26 cellular contexts compared by ENCODE assay signal in the genomic region with DNA sequence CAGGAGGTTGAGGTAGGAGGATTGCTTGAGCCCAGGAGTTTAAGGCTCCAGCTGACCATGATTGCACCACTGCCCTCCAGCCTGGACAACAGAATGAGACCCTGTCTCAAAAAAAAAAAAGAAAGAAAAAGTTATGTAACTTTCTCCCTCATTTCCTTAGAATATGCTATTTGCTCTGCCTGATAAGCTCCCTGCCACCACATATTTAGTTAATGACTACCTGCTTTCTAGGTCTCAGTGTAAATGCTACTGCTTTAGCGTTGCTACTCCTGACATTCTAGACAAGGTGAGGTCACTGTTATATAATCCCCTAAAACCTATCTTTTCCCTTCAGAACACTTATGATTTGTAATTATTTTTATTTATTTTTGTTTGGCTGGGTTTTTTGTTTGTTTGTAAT.
"Had no signal": no experiment of that assay in that cellular context is flagged by ENCODE, and none has a peak within 500 bp of the region (broad histone marks: within the 10 kb centered on the region; RNA-seq: fewer than 3 reads in every experiment).

No MANE protein-coding gene starts in this region.

- H3K27me3 ChIP-seq: breast epithelium, SJCRH30 had no signal

- ATAC-seq: activated CD4-positive, CD25-positive, alpha-beta regulatory T cell treated with anti-CD3 and anti-CD28 coated beads, Interleukin-2, amount 50 U/mL, for 24 hours; activated T-helper 17 cell treated with anti-CD3 and anti-CD28 coated beads, Interleukin-2, amount 50 U/mL, for 72 hours; Panc1; Right ventricle myocardium inferior had no signal

- DNase-seq: activated CD4-positive, alpha-beta memory T cell treated with anti-CD3 and anti-CD28 coated beads for 36 hours; activated CD4-positive, alpha-beta T cell treated with anti-CD3 and anti-CD28 coated beads, Interleukin-2, amount 10 ng/mL, durations not matched to agents 24 days and 14 days; activated CD8-positive, alpha-beta memory T cell treated with anti-CD3 and anti-CD28 coated beads for 24 hours; activated gamma-delta T cell; activated naive CD4-positive, alpha-beta T cell treated with anti-CD3 and anti-CD28 coated beads for 36 hours; activated T-cell treated with anti-CD3 and anti-CD28 coated beads for 4 hours; activated T-cell treated with anti-CD3 and anti-CD28 coated beads, Interleukin-2, amount 50 U/mL, for 48 hours; caudate nucleus; MM.1S; NCI-H1105; NCI-H1436; NCI-H1694 treated with DMSO at 0.1 percent for 48 hours; NCI-H2029 treated with DMSO at 0.1 percent for 48 hours; NCI-H510A treated with DMSO at 0.1 percent for 48 hours; NCI-H69; NK-92 treated with Interleukin-12 subunit alpha and Interleukin-12 subunit beta, amount 100 ng/mL, for 24 hours; OCI-M1; RPMI8226; SJCRH30; SK-N-SH had no signal

- H3K4me3 Mint-ChIP-seq: activated CD4-positive, alpha-beta memory T cell treated with anti-CD3 and anti-CD28 coated beads for 36 hours; activated CD4-positive, alpha-beta T cell treated with anti-CD3 and anti-CD28 coated beads, Interleukin-2, amount 10 ng/mL, durations not matched to agents 24 days and 14 days; activated naive CD4-positive, alpha-beta T cell treated with anti-CD3 and anti-CD28 coated beads for 36 hours; activated naive CD8-positive, alpha-beta T cell; activated T-helper 17 cell treated with anti-CD3 and anti-CD28 coated beads, Interleukin-2, amount 50 U/mL, for 72 hours had no signal

- H3K36me3 Mint-ChIP-seq: activated CD4-positive, alpha-beta memory T cell treated with anti-CD3 and anti-CD28 coated beads for 36 hours; activated naive CD8-positive, alpha-beta T cell had no signal

- H3K27ac Mint-ChIP-seq: activated CD4-positive, alpha-beta memory T cell treated with anti-CD3 and anti-CD28 coated beads for 36 hours; activated CD4-positive, alpha-beta T cell treated with anti-CD3 and anti-CD28 coated beads, Interleukin-2, amount 10 ng/mL, durations not matched to agents 24 days and 14 days; activated naive CD4-positive, alpha-beta T cell treated with anti-CD3 and anti-CD28 coated beads for 36 hours; activated naive CD8-positive, alpha-beta T cell; activated T-helper 17 cell treated with anti-CD3 and anti-CD28 coated beads, Interleukin-2, amount 50 U/mL, for 72 hours had no signal

- H3K36me3 ChIP-seq: breast epithelium, SJCRH30 had no signal

- H3K27me3 Mint-ChIP-seq: activated CD4-positive, alpha-beta memory T cell treated with anti-CD3 and anti-CD28 coated beads for 36 hours; activated CD4-positive, alpha-beta T cell treated with anti-CD3 and anti-CD28 coated beads, Interleukin-2, amount 10 ng/mL, durations not matched to agents 24 days and 14 days; activated naive CD8-positive, alpha-beta T cell; activated T-helper 17 cell treated with anti-CD3 and anti-CD28 coated beads, Interleukin-2, amount 50 U/mL, for 72 hours had no signal

- H3K9me3 ChIP-seq: breast epithelium, SJCRH30, SK-N-SH had no signal

- H3K4me1 ChIP-seq: breast epithelium, SJCRH30 had no signal

- H3K9me3 Mint-ChIP-seq: activated CD4-positive, alpha-beta memory T cell treated with anti-CD3 and anti-CD28 coated beads for 36 hours; activated CD4-positive, alpha-beta T cell treated with anti-CD3 and anti-CD28 coated beads, Interleukin-2, amount 10 ng/mL, durations not matched to agents 24 days and 14 days; activated naive CD4-positive, alpha-beta T cell treated with anti-CD3 and anti-CD28 coated beads for 36 hours had no signal

- H3K27ac ChIP-seq: breast epithelium, SJCRH30 had no signal

- H3K4me3 ChIP-seq: breast epithelium, SJCRH30 had no signal
